In the genomic region with DNA sequence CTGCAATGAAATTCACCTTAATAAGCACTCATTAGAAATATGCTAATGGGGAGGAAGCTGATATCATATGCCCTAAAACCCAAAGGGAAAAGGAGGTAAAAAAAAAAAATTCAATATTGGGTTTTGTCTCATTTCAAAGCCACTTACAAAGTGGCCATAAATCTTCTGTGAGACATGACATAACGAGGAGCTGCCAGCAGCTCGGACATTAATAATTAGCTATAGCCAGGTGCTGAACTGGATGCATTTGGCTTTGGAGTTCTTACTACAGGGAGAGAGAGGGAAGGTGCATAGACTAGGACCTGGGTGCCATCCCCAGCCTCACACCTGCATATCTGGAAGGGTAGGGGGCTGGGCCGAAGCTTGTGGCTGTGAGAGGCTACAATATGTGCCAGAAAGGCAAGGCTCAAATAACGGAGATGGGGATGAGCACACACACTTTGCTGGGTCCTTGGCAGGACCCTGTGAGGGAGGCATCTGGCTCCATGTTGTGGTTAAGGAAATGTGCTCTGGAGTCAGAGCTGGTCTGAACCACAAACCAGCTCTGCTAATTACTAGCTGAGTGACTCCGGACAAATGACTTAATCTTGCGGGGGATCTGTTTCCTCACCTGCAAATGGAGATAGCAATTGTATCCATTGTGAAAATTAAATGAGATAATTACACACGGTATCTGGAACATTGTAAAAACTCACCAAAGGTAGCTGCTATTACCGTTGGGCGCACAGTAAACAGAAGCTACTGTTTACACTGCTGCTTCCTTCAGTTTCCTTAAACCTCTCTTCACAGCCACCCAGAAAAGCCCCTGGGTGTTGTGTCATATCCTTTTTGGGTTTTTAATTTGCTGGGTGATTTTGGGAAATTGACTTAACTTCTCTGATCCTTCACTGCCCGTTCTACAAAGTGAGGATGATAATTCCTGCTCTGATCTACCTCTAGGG, we compare ENCODE assay signal across 1 cellular context.
A peak's percentile ranks its signal among the peaks of the same experiment; 100 is the strongest.
TF ChIP-seq lines count a peak whose summit lies in the region.

No MANE protein-coding gene starts in this region.

TF ChIP-seq in K562, 482 proteins besides CTCF, POLR2A, EP300 and RAD21 (continued from another document):
- TF ChIP-seq, protein P1, sequence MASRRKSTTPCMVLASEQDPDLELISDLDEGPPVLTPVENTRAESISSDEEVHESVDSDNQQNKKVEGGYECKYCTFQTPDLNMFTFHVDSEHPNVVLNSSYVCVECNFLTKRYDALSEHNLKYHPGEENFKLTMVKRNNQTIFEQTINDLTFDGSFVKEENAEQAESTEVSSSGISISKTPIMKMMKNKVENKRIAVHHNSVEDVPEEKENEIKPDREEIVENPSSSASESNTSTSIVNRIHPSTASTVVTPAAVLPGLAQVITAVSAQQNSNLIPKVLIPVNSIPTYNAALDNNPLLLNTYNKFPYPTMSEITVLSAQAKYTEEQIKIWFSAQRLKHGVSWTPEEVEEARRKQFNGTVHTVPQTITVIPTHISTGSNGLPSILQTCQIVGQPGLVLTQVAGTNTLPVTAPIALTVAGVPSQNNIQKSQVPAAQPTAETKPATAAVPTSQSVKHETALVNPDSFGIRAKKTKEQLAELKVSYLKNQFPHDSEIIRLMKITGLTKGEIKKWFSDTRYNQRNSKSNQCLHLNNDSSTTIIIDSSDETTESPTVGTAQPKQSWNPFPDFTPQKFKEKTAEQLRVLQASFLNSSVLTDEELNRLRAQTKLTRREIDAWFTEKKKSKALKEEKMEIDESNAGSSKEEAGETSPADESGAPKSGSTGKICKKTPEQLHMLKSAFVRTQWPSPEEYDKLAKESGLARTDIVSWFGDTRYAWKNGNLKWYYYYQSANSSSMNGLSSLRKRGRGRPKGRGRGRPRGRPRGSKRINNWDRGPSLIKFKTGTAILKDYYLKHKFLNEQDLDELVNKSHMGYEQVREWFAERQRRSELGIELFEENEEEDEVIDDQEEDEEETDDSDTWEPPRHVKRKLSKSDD (conservative IDR thresholded peaks at IDR 0.05; ENCODE audit: low read length): no peak
- no peak for TF ChIP-seq JUND (IDR thresholded peaks at IDR 0.05; ENCODE audit: borderline replicate concordance, low read depth, low read length)
- no peak for TF ChIP-seq JUND (tag; IDR thresholded peaks at IDR 0.05; ENCODE audit: borderline replicate concordance, low read depth, low read length)
- no peak for TF ChIP-seq NRF1 (conservative IDR thresholded peaks at IDR 0.05 in 1 of 2, IDR thresholded peaks at IDR 0.05 in 1 of 2)
- TF ChIP-seq MEIS2 (IDR thresholded peaks at IDR 0.05; ENCODE audit: partially characterized antibody): peak; percentile 56
- peak; percentile 30 for TF ChIP-seq ZFP36 (IDR thresholded peaks at IDR 0.05; ENCODE audit: low read depth, low read length, partially characterized antibody)
- no peak for TF ChIP-seq STAT5A (IDR thresholded peaks at IDR 0.05; ENCODE audit: borderline replicate concordance, low read length)
- no peak for TF ChIP-seq ZNF445 (CRISPR knock-in tag; IDR thresholded peaks at IDR 0.05; ENCODE audit: low read depth)
- no peak for TF ChIP-seq E2F3 (CRISPR knock-in tag; IDR thresholded peaks at IDR 0.05)
- TF ChIP-seq RBM25 (IDR thresholded peaks at IDR 0.05; ENCODE audit: low read depth, low read length, severe bottlenecking): peak; percentile 69
- TF ChIP-seq, protein P2, sequence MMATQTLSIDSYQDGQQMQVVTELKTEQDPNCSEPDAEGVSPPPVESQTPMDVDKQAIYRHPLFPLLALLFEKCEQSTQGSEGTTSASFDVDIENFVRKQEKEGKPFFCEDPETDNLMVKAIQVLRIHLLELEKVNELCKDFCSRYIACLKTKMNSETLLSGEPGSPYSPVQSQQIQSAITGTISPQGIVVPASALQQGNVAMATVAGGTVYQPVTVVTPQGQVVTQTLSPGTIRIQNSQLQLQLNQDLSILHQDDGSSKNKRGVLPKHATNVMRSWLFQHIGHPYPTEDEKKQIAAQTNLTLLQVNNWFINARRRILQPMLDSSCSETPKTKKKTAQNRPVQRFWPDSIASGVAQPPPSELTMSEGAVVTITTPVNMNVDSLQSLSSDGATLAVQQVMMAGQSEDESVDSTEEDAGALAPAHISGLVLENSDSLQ (IDR thresholded peaks at IDR 0.05): peak; percentile 47
- TF ChIP-seq, protein P3, sequence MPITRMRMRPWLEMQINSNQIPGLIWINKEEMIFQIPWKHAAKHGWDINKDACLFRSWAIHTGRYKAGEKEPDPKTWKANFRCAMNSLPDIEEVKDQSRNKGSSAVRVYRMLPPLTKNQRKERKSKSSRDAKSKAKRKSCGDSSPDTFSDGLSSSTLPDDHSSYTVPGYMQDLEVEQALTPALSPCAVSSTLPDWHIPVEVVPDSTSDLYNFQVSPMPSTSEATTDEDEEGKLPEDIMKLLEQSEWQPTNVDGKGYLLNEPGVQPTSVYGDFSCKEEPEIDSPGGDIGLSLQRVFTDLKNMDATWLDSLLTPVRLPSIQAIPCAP (CRISPR knock-in tag; IDR thresholded peaks at IDR 0.05; ENCODE audit: borderline replicate concordance): no peak
TF ChIP-seq in K562: peak in this region for 4.
